In the genomic region with DNA sequence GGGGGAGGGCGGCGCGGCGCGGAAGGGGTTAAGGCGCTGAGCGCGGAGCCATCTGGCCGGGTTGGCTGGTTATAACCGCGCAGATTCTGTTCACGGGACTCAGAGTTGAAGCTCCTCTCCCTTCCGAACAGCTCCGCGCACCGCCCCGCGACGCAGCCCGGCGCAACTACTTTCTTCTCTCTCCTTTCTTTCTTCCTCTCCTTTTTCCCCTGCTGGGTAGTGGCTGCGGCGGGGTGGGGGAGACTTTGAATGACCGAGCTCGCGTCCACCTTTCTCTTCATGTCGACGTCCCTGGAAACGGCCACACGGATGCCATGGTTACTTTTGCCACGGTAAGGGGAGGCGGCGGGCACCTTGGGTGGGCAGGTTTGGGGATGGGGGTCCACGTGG, we compare ENCODE assay signal across 9 cellular contexts. TPM values are rescaled to one million over a fixed set of nuclear protein-coding genes. Genes with fewer than 3 reads are reported as not detected.
DNase-seq lines count a peak whose midpoint lies in the region; ATAC-seq and TF ChIP-seq lines count a peak whose summit lies in the region.
"Had no signal": no experiment of that assay in that cellular context is flagged by ENCODE, and none has a peak within 500 bp of the region (broad histone marks: within the 10 kb centered on the region; RNA-seq: fewer than 3 reads in every experiment).

A gene (plus strand): TSS at position 98 of the 390 bp plus-strand sequence. CDS start 217 bp downstream, at position 315.

- H3K27ac Mint-ChIP-seq in CD14-positive monocyte (peak within 1 kb of the TSS in 1 of 7 donors; percentile 11), IgD-negative memory B cell (no peak within 1 kb of the TSS), mesothelial cell of epicardium (peak within 1 kb of the TSS; percentile 48)

- H3K4me3 Mint-ChIP-seq in CD14-positive monocyte (peak within 1 kb of the TSS; percentile 51 to 90), IgD-negative memory B cell (peak within 1 kb of the TSS in 3 of 4 donors; percentile 47 to 65 (median 61)), mesothelial cell of epicardium (peak within 1 kb of the TSS; percentile 70)

- H3K27me3 Mint-ChIP-seq in CD14-positive monocyte (ENCODE audit: low read depth in 3 of 3), result peaks cover 46 to 61% (median 52%) of the 10 kb centered on the region in 3 donors
- H3K27me3 Mint-ChIP-seq in IgD-negative memory B cell, result peaks cover 37% of the 10 kb centered on the region
- peaks cover 58% of the 10 kb centered on the region for H3K27me3 Mint-ChIP-seq in mesothelial cell of epicardium (ENCODE audit: low read depth)

- H3K9me3 Mint-ChIP-seq in CD14-positive monocyte, result peaks cover 0 to 8% (median 5%) of the 10 kb centered on the region in 7 donors
- no peaks in the 10 kb centered on the region for H3K9me3 Mint-ChIP-seq in IgD-negative memory B cell
- no peaks in the 10 kb centered on the region for H3K9me3 Mint-ChIP-seq in mesothelial cell of epicardium

- H3K4me1 Mint-ChIP-seq in CD14-positive monocyte, result peaks cover 15% of the 10 kb centered on the region
- H3K4me1 Mint-ChIP-seq in IgD-negative memory B cell, result peaks cover 3 to 8% (median 7%) of the 10 kb centered on the region in 3 donors
- H3K4me1 Mint-ChIP-seq in mesothelial cell of epicardium, result peaks cover 40% of the 10 kb centered on the region

- intact Hi-C loops in CD14-positive monocyte (cut with micrococcal nuclease), result no loop called here

- ATAC-seq in GM21737 (IDR thresholded peaks at IDR 0.05; ENCODE audit: unreplicated experiment) (no peak), GM19395 (IDR thresholded peaks at IDR 0.05; ENCODE audit: unreplicated experiment) (no peak)

- DNase-seq in CD14-positive monocyte (ENCODE audit: low spot score), result no peak
- DNase-seq in dermis blood vessel endothelial cell, result peak; percentile 33
- peak in 1 of 2 experiments; percentile 60 for DNase-seq in mesothelial cell of epicardium (ENCODE audit: low spot score in 2 of 2, unreplicated experiment in 2 of 2)
- DNase-seq in SIG-M5 treated with dmso at 0.1 percent for 504 hours (lab: John Stamatoyannopoulos, UW; ENCODE audit: unreplicated experiment), result no peak
- no peak for DNase-seq in NCI-H187 treated with DMSO at 0.1 percent for 48 hours (lab: John Stamatoyannopoulos, UW)

- TF ChIP-seq CTCF in CD14-positive monocyte (IDR thresholded peaks at IDR 0.05) (no peak), mesothelial cell of epicardium (IDR thresholded peaks at IDR 0.05; ENCODE audit: unreplicated experiment) (no peak)

- H3K36me3 Mint-ChIP-seq in CD14-positive monocyte (peaks cover 0 to 11% of the 10 kb centered on the region in 2 donors), IgD-negative memory B cell (no peaks in the 10 kb centered on the region), mesothelial cell of epicardium (no peaks in the 10 kb centered on the region)

RNA-seq across cellular contexts. Expression of the gene that starts here (rescaled TPM):
- not detected for polyA plus RNA-seq in CD14-positive monocyte
- not detected for polyA plus RNA-seq in IgD-negative memory B cell
- total RNA-seq in dermis blood vessel endothelial cell, result 0.34 TPM in 1 of 2 replicates, not detected in the other
- total RNA-seq in mesothelial cell of epicardium, result 6.7 to 9.4 TPM (median 8.6 TPM) in 3 replicates
- total RNA-seq: glomerular endothelial cell had no signal

Comparison
In these comparisons a context has a peak if more than half of its experiments do, and no peak if none do; other contexts are left out.
1. Peak in DNase-seq in dermis blood vessel endothelial cell; RNA of the gene not detected or under 1 TPM.